ENCODE assay signal across 13 cellular contexts in the genomic region with DNA sequence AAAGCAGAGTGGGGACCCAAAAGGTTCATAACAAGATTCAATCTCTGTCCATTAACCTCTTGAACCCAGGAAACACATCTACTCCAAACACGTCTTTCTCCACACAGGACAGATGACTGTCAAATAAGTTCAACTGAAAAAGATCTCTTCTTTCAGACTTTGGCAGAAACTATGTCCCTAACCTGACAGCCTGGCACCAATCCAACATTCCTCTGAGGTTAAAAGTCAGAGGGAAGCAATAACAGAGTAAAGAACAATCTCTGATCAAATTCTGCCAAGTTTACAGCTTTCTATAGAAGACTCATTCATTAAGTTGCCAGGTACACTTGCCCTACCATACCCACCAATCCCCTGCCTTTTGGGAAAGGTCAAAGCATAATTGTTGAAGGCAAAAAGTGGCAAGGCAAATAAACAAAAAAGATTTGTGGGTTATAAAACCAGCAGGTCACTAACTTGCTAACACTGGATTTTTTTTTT. TPM values are rescaled to one million over a fixed set of nuclear protein-coding genes. Genes with fewer than 3 reads are reported as not detected.
DNase-seq lines count a peak whose midpoint lies in the region; ATAC-seq and TF ChIP-seq lines count a peak whose summit lies in the region.
"Had no signal": no experiment of that assay in that cellular context is flagged by ENCODE, and none has a peak within 500 bp of the region (broad histone marks: within the 10 kb centered on the region; RNA-seq: fewer than 3 reads in every experiment).

No MANE protein-coding gene starts in this region.

- H3K4me1 ChIP-seq in lung (ENCODE audit: control insufficient read depth in 2 of 2, insufficient read depth in 2 of 2, low read length in 2 of 2) (peaks cover 1 to 15% of the 10 kb centered on the region in 2 donors), esophagus muscularis mucosa (peaks cover 11 to 55% (median 45%) of the 10 kb centered on the region in 4 donors)

- H3K27me3 ChIP-seq in lung (ENCODE audit: control insufficient read depth, insufficient read depth) (no peaks in the 10 kb centered on the region), esophagus muscularis mucosa (no peaks in the 10 kb centered on the region)

- H3K27ac ChIP-seq in lung (ENCODE audit: low read depth in 1 of 2, low read length in 1 of 2) = no peak overlapping the region
- H3K27ac ChIP-seq in esophagus muscularis mucosa (replicated peaks in 1 of 4) = no peak overlapping the region

- in situ Hi-C loops in ACHN (cut with HindIII; ENCODE audit: low pct_ligation_motif_present, low pct_unique_long_range_greater_than_20kb, low sequenced_read_pairs) = no loop called here

- TF ChIP-seq CTCF in lung (IDR thresholded peaks at IDR 0.05; ENCODE audit: control extremely low read depth, extremely low read depth) = no peak
- no peak for TF ChIP-seq CTCF in esophagus muscularis mucosa (IDR thresholded peaks at IDR 0.05)

- no peak for TF ChIP-seq EP300 in esophagus muscularis mucosa (IDR thresholded peaks at IDR 0.05)

- WGBS in lung, 2 donors = 40 to 53% methylated on average over 1 of the region's 1 CpG
- WGBS in esophagus muscularis mucosa = 13% methylated on average over 1 of the region's 1 CpG

- peak; percentile 43 for DNase-seq in ACHN
- DNase-seq in HuH-7 (ENCODE audit: low spot score) = peak; percentile 24
- DNase-seq in astrocyte of the hippocampus (ENCODE audit: low read depth, low spot score) = peak; percentile 50
- peak; percentile 37 for DNase-seq in lung (ENCODE audit: low spot score)
- DNase-seq in esophagus muscularis mucosa (ENCODE audit: extremely low spot score) = no peak
- DNase-seq: activated CD4-positive, alpha-beta T cell treated with anti-CD3 and anti-CD28 coated beads, Interleukin-2, amount 50 U/mL, for 1 hour; DMS53; head of caudate nucleus; Kasumi-1; NCI-H1930 had no signal

- ATAC-seq in lung (ENCODE audit: insufficient read depth, low FRiP score) (no peak), GM18858 (IDR thresholded peaks at IDR 0.05; ENCODE audit: unreplicated experiment) (no peak), GM19397 (IDR thresholded peaks at IDR 0.05; ENCODE audit: unreplicated experiment) (no peak), HG03039 (IDR thresholded peaks at IDR 0.05; ENCODE audit: unreplicated experiment) (no peak)

- H3K9me3 ChIP-seq in lung (ENCODE audit: control insufficient read depth in 2 of 2, insufficient read depth in 1 of 2, low read length in 1 of 2) = no peaks in the 10 kb centered on the region
- H3K9me3 ChIP-seq in esophagus muscularis mucosa = no peaks in the 10 kb centered on the region

- H3K36me3 ChIP-seq in lung (ENCODE audit: control insufficient read depth in 2 of 2, insufficient read depth in 2 of 2, low read length in 2 of 2) = peaks cover 10 to 11% of the 10 kb centered on the region in 2 donors
- peaks cover 23 to 36% (median 30%) of the 10 kb centered on the region in 4 donors for H3K36me3 ChIP-seq in esophagus muscularis mucosa

- intact Hi-C loops in esophagus muscularis mucosa (cut with DNase I) = no loop called here

- H3K4me3 ChIP-seq in lung = no peak overlapping the region
- no peak overlapping the region for H3K4me3 ChIP-seq in esophagus muscularis mucosa

- no peak for TF ChIP-seq POLR2A in esophagus muscularis mucosa (IDR thresholded peaks at IDR 0.05; ENCODE audit: low read depth)

RNA-seq across cellular contexts. Expression of gene OTUD7B, which starts 31.9 kb away (rescaled TPM):
- total RNA-seq in lung = 10 to 100 TPM; 26.4 to 28.3 TPM
- polyA plus RNA-seq in lung = 1 to 10 TPM; 4.0 to 7.9 TPM
- total RNA-seq in esophagus muscularis mucosa = 10 to 100 TPM; 23.7 to 41.1 (median 30.4) TPM

RNA-seq across cellular contexts. Expression of gene MTMR11, which starts 41.9 kb away (rescaled TPM):
- total RNA-seq in lung (10 to 100 TPM; 10.1 to 11.2 TPM), esophagus muscularis mucosa (10 to 100 TPM in 2 of 4 donors, 1 to 10 TPM in 2; 7.3 to 15.0 (median 10.5) TPM)
- 1 to 10 TPM; 6.9 to 7.7 TPM for polyA plus RNA-seq in lung

RNA-seq across cellular contexts. Expression of gene SF3B4, which starts 51.0 kb away (rescaled TPM):
- total RNA-seq in lung (10 to 100 TPM; 19.6 to 48.1 TPM), esophagus muscularis mucosa (10 to 100 TPM; 12.1 to 21.6 (median 14.0) TPM)
- 10 to 100 TPM; 37.2 to 38.3 TPM for polyA plus RNA-seq in lung
